22 cellular contexts compared by ENCODE assay signal in genomic region chr2:238126338-238126737, GRCh38. TPM values are rescaled to one million over a fixed set of nuclear protein-coding genes. Genes with fewer than 3 reads are reported as not detected.
A peak's percentile ranks its signal among the peaks of the same experiment; 100 is the strongest.
DNase-seq lines count a peak whose midpoint lies in the region; ATAC-seq, FAIRE-seq and TF ChIP-seq lines count a peak whose summit lies in the region.
"Had no signal": no experiment of that assay in that cellular context is flagged by ENCODE, and none has a peak within 500 bp of the region (broad histone marks: within the 10 kb centered on the region; RNA-seq: fewer than 3 reads in every experiment).

No MANE protein-coding gene starts in this region.

- H3K4ac ChIP-seq in neuronal stem cell (ENCODE audit: low read length): no peak overlapping the region

- peaks cover 8% of the 10 kb centered on the region for H3K79me1 ChIP-seq in neuronal stem cell (ENCODE audit: low read depth, low read length)

- H3K27me3 ChIP-seq in adipocyte (replicated peaks; ENCODE audit: control insufficient read depth, insufficient read depth, low read length) (peaks cover 16% of the 10 kb centered on the region), bronchial epithelial cell (ENCODE audit: control insufficient read depth, insufficient read depth, low read length) (no peaks in the 10 kb centered on the region), neuronal stem cell (ENCODE audit: control insufficient read depth in 3 of 3, insufficient read depth in 3 of 3, low read depth in 1 of 3, low read length in 3 of 3) (peaks cover 0 to 3% (median 0%) of the 10 kb centered on the region in 3 experiments)
- H3K27me3 ChIP-seq: BE2C had no signal

- H2BK15ac ChIP-seq in neuronal stem cell (ENCODE audit: low read length): no peak overlapping the region

- no peak overlapping the region for H2AFZ ChIP-seq in neuronal stem cell (ENCODE audit: low read length)

- ATAC-seq in HG02571 (IDR thresholded peaks at IDR 0.05; ENCODE audit: unreplicated experiment): no peak

- no peak for TF ChIP-seq CTCF in bronchial epithelial cell (IDR thresholded peaks at IDR 0.05; ENCODE audit: insufficient read depth, low read length, severe bottlenecking)

- H2BK5ac ChIP-seq in neuronal stem cell (ENCODE audit: low read length): no peak overlapping the region

- WGBS in neuronal stem cell (ENCODE audit: extremely low coverage in 2 of 2, insufficient read length in 2 of 2, insufficient replicate concordance in 1 of 2), 2 donors: no CpG with 5 or more reads among the region's 2 CpGs

- no peak overlapping the region for H3K4me3 ChIP-seq in adipocyte (ENCODE audit: low read length)
- no peak overlapping the region for H3K4me3 ChIP-seq in bronchial epithelial cell (ENCODE audit: low read depth, low read length)
- H3K4me3 ChIP-seq in neuronal stem cell (ENCODE audit: low read length in 2 of 2): no peak overlapping the region

- DNase-seq in GM18507 (ENCODE audit: extremely low spot score, insufficient read length, low read depth) (no peak), adipocyte (ENCODE audit: low read depth) (no peak), bronchial epithelial cell (ENCODE audit: low read depth) (no peak), neuronal stem cell (ENCODE audit: low spot score) (no peak), T-helper 1 cell (no peak), D341Med (ENCODE audit: low spot score) (no peak)
- DNase-seq: ACHN; BE2C; C1 segment of cervical spinal cord; CD4-positive, CD25-positive, alpha-beta regulatory T cell; COR-L47; DMS153; DMS79; GDM1; HCEC 1CT; Karpas-422; KBM-7 had no signal

- H3K36me3 ChIP-seq in adipocyte (ENCODE audit: control insufficient read depth, insufficient read depth, low read length, severe bottlenecking): no peaks in the 10 kb centered on the region
- no peaks in the 10 kb centered on the region for H3K36me3 ChIP-seq in bronchial epithelial cell (ENCODE audit: control insufficient read depth, insufficient read depth, low read length)
- peaks cover 0 to 2% of the 10 kb centered on the region in 2 donors for H3K36me3 ChIP-seq in neuronal stem cell (replicated peaks in 1 of 2; ENCODE audit: control insufficient read depth in 2 of 2, insufficient read depth in 2 of 2, low read length in 2 of 2)
- H3K36me3 ChIP-seq: BE2C had no signal

- no peak overlapping the region for H2AK5ac ChIP-seq in neuronal stem cell (ENCODE audit: low read depth, low read length)

- no peak overlapping the region for H3K4me2 ChIP-seq in neuronal stem cell (ENCODE audit: insufficient read depth, low read length, poor library complexity, severe bottlenecking)

- no peak overlapping the region for H2BK120ac ChIP-seq in neuronal stem cell (ENCODE audit: low read depth, low read length)

- FAIRE-seq in GM18507 (lab: Jason Lieb, UNC): peak; percentile 49
- FAIRE-seq in bronchial epithelial cell (lab: Jason Lieb, UNC): peak; percentile 99
- FAIRE-seq: A204.1 had no signal

- H3K9ac ChIP-seq in adipocyte (ENCODE audit: low read length) (peak overlapping the region; percentile 82), neuronal stem cell (ENCODE audit: low read depth, low read length, poor library complexity) (no peak overlapping the region)

- H4K91ac ChIP-seq in neuronal stem cell (ENCODE audit: low read depth, low read length, poor library complexity): no peak overlapping the region

- no peak overlapping the region for H3K14ac ChIP-seq in neuronal stem cell (ENCODE audit: low read length)

- H3K9me3 ChIP-seq in adipocyte (ENCODE audit: control insufficient read depth, low read length): no peaks in the 10 kb centered on the region
- peaks cover 0 to 5% of the 10 kb centered on the region in 2 donors for H3K9me3 ChIP-seq in neuronal stem cell (replicated peaks in 1 of 2; ENCODE audit: control insufficient read depth in 2 of 2, insufficient read depth in 1 of 2, low read depth in 1 of 2, low read length in 2 of 2)
- H3K9me3 ChIP-seq: BE2C had no signal

- H3K27ac ChIP-seq in neuronal stem cell (replicated peaks; ENCODE audit: low read length): no peak overlapping the region

- H3K4me1 ChIP-seq in adipocyte (ENCODE audit: control insufficient read depth, insufficient read depth, low read length) (peaks cover 3% of the 10 kb centered on the region), neuronal stem cell (ENCODE audit: control insufficient read depth in 2 of 2, insufficient read depth in 1 of 2, low read depth in 1 of 2, low read length in 2 of 2) (peaks cover 2 to 5% of the 10 kb centered on the region in 2 donors)
- H3K4me1 ChIP-seq: BE2C had no signal

- no peak overlapping the region for H3K23ac ChIP-seq in neuronal stem cell (ENCODE audit: low read depth, low read length, poor library complexity)

- H4K8ac ChIP-seq in neuronal stem cell (ENCODE audit: low read depth, low read length): no peak overlapping the region

- peak overlapping the region; percentile 14 for H2BK12ac ChIP-seq in neuronal stem cell (ENCODE audit: low read length)

- H3K18ac ChIP-seq in neuronal stem cell (ENCODE audit: low read length): no peak overlapping the region

RNA-seq across cellular contexts. Expression of gene KLHL30, which starts 12.1 kb away (rescaled TPM):
- total RNA-seq in bronchial epithelial cell: 0.26 and 0.38 TPM in 2 replicates
- polyA plus RNA-seq in neuronal stem cell (2013, experiment 1 of 2): 0.06 TPM
- polyA plus RNA-seq in neuronal stem cell (2013, experiment 2 of 2): 0.07 TPM
- total RNA-seq: CD4-positive, CD25-positive, alpha-beta regulatory T cell; CD8-positive, alpha-beta memory T cell; H4 had no signal
- polyA plus RNA-seq: CD4-positive, CD25-positive, alpha-beta regulatory T cell; CD8-positive, alpha-beta memory T cell had no signal

RNA-seq across cellular contexts. Expression of gene ESPNL, which starts 26.2 kb away (rescaled TPM):
- under 0.01 TPM in 1 of 2 replicates, not detected in the other for total RNA-seq in bronchial epithelial cell
- 0.45 TPM for polyA plus RNA-seq in neuronal stem cell (2013, experiment 1 of 2)
- 0.46 TPM for polyA plus RNA-seq in neuronal stem cell (2013, experiment 2 of 2)
- total RNA-seq: CD4-positive, CD25-positive, alpha-beta regulatory T cell; CD8-positive, alpha-beta memory T cell; H4; HT-29 had no signal
- polyA plus RNA-seq: CD4-positive, CD25-positive, alpha-beta regulatory T cell; CD8-positive, alpha-beta memory T cell had no signal

RNA-seq across cellular contexts. Expression of gene ERFE, which starts 32.4 kb away (rescaled TPM):
- total RNA-seq in bronchial epithelial cell: 4.2 and 5.8 TPM in 2 replicates
- 0.43 TPM for polyA plus RNA-seq in neuronal stem cell (2013, experiment 1 of 2)
- polyA plus RNA-seq in neuronal stem cell (2013, experiment 2 of 2): 0.37 TPM
- total RNA-seq: CD4-positive, CD25-positive, alpha-beta regulatory T cell had no signal
- polyA plus RNA-seq: CD8-positive, alpha-beta memory T cell had no signal
